Comparison of ENCODE assay signal across 21 cellular contexts in the genomic region with DNA sequence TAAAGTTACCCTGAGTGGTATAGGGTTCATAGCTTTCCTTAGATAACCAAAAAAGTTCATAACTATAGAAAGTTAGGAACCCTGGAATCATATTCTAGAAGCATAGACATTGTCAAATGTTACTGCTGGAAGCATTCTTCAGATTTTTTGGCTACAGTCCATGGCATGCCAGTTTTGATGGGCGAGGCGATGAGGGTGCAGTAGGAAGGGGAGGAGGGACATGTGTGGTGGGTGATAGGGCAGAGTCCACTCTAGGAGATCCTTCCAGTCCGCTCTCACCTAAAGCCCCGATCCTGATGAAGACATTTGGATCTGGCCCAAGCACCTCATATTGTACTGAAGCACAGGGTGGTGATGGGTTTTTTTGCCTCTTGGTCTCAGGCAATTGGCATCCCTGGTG.
DNase-seq lines count a peak whose midpoint lies in the region; ATAC-seq, FAIRE-seq and TF ChIP-seq lines count a peak whose summit lies in the region.
"Had no signal": no experiment of that assay in that cellular context is flagged by ENCODE, and none has a peak within 500 bp of the region (broad histone marks: within the 10 kb centered on the region; RNA-seq: fewer than 3 reads in every experiment).

No MANE protein-coding gene starts in this region.

- peak; percentile 36 for FAIRE-seq in keratinocyte (lab: Jason Lieb, UNC)
- FAIRE-seq: GM19239 had no signal

- intact Hi-C loops in left ventricle myocardium inferior (cut with micrococcal nuclease) = no loop called here

- H3K9me3 Mint-ChIP-seq in nephron (no peaks in the 10 kb centered on the region), type B pancreatic cell (peaks cover 6% of the 10 kb centered on the region)
- no peaks in the 10 kb centered on the region for H3K9me3 Mint-ChIP-seq in activated naive CD8-positive, alpha-beta T cell treated with anti-CD3 and anti-CD28 coated beads for 36 hours
- H3K9me3 Mint-ChIP-seq: CD8-positive, alpha-beta memory T cell had no signal

- dilution Hi-C loops in keratinocyte (cut with MboI; ENCODE audit: extremely low pct_ligation_motif_present, low sequenced_read_pairs) = no loop called here

- no peak overlapping the region for H3K9ac ChIP-seq in keratinocyte (ENCODE audit: control insufficient read depth, extremely low read depth, insufficient read depth, low read length)
- H3K9ac ChIP-seq: BLaER1 treated with 17β-estradiol and CSF1 and Interleukin-3, amounts not matched to agents 10 nM and 100 nM; GM23248 had no signal

- H3K9me1 ChIP-seq in keratinocyte (ENCODE audit: control insufficient read depth, extremely low read depth, insufficient read depth, low read length) = no peaks in the 10 kb centered on the region

- H3K4me1 ChIP-seq in keratinocyte (ENCODE audit: control insufficient read depth, extremely low read depth, insufficient read depth, low read length) (peaks cover 7% of the 10 kb centered on the region), left ventricle myocardium inferior (no peaks in the 10 kb centered on the region)
- H3K4me1 ChIP-seq: SJCRH30 had no signal

- H3K4me3 ChIP-seq in keratinocyte (ENCODE audit: control insufficient read depth in 2 of 3, extremely low read depth in 1 of 3, insufficient read depth in 2 of 3, low read depth in 1 of 3, low read length in 3 of 3) (no peak overlapping the region), left ventricle myocardium inferior (no peak overlapping the region)
- H3K4me3 ChIP-seq: BLaER1 treated with 17β-estradiol and CSF1 and Interleukin-3, amounts not matched to agents 10 nM and 100 nM; GM23248; PC-9; SJCRH30 had no signal

- H3K36me3 Mint-ChIP-seq in nephron (ENCODE audit: low read depth) = no peaks in the 10 kb centered on the region
- H3K36me3 Mint-ChIP-seq in type B pancreatic cell = peaks cover 4% of the 10 kb centered on the region
- no peaks in the 10 kb centered on the region for H3K36me3 Mint-ChIP-seq in activated naive CD8-positive, alpha-beta T cell treated with anti-CD3 and anti-CD28 coated beads for 36 hours

- TF ChIP-seq POLR2A in GM18505 (IDR thresholded peaks at IDR 0.05; ENCODE audit: borderline replicate concordance, extremely low read depth, insufficient read depth, insufficient read length) = no peak

- no peak overlapping the region for H2AFZ ChIP-seq in keratinocyte (ENCODE audit: control insufficient read depth, low read length)
- H2AFZ ChIP-seq: GM23248, PC-9 had no signal

- no peak overlapping the region for H3K4me2 ChIP-seq in keratinocyte (ENCODE audit: control insufficient read depth, extremely low read depth, insufficient read depth, low read depth, low read length)
- H3K4me2 ChIP-seq: BLaER1 treated with 17β-estradiol and CSF1 and Interleukin-3, amounts not matched to agents 10 nM and 100 nM; PC-9 had no signal

- H3K27ac ChIP-seq in keratinocyte (ENCODE audit: control insufficient read depth, insufficient read depth, low read length) = no peak overlapping the region
- H3K27ac ChIP-seq in left ventricle myocardium inferior (replicated peaks) = no peak overlapping the region
- H3K27ac ChIP-seq: BLaER1 treated with 17β-estradiol and CSF1 and Interleukin-3, amounts not matched to agents 10 nM and 100 nM; GM23248; PC-9; SJCRH30 had no signal

- DNase-seq in LoVo (ENCODE audit: low spot score) (peak; percentile 74), keratinocyte (ENCODE audit: low read depth, low spot score) (no peak), type B pancreatic cell (ENCODE audit: extremely low spot score, unreplicated experiment) (no peak), left ventricle myocardium inferior (no peak)
- DNase-seq in activated naive CD8-positive, alpha-beta T cell treated with anti-CD3 and anti-CD28 coated beads for 36 hours = no peak
- DNase-seq: CD8-positive, alpha-beta memory T cell; DND-41; GM23248; KBM-7; MV-4-11; NCI-H1694 treated with DMSO at 0.1 percent for 48 hours; NCI-H510A treated with DMSO at 0.1 percent for 48 hours; NCI-H774; PC-9; SJCRH30 had no signal

- H3K27me3 ChIP-seq in keratinocyte (ENCODE audit: control insufficient read depth, extremely low read depth, insufficient read depth, low read length) (no peaks in the 10 kb centered on the region), left ventricle myocardium inferior (ENCODE audit: low read depth) (peaks cover 12% of the 10 kb centered on the region)
- H3K27me3 ChIP-seq: BLaER1 treated with 17β-estradiol and CSF1 and Interleukin-3, amounts not matched to agents 10 nM and 100 nM; SJCRH30 had no signal

- H3K9me3 ChIP-seq in keratinocyte (ENCODE audit: control insufficient read depth, low read depth, low read length) (no peaks in the 10 kb centered on the region), left ventricle myocardium inferior (replicated peaks) (no peaks in the 10 kb centered on the region)
- H3K9me3 ChIP-seq: BLaER1 treated with 17β-estradiol and CSF1 and Interleukin-3, amounts not matched to agents 10 nM and 100 nM; SJCRH30 had no signal

- ATAC-seq in HG03280 (IDR thresholded peaks at IDR 0.05; ENCODE audit: unreplicated experiment) = no peak
- no peak for ATAC-seq in GM18505 (IDR thresholded peaks at IDR 0.05; ENCODE audit: unreplicated experiment)
- ATAC-seq: HCT116 had no signal

- H3K27me3 Mint-ChIP-seq in nephron (ENCODE audit: low read depth) (no peaks in the 10 kb centered on the region), type B pancreatic cell (peaks cover 8% of the 10 kb centered on the region)
- no peaks in the 10 kb centered on the region for H3K27me3 Mint-ChIP-seq in activated naive CD8-positive, alpha-beta T cell treated with anti-CD3 and anti-CD28 coated beads for 36 hours

- no peaks in the 10 kb centered on the region for H3K36me3 ChIP-seq in keratinocyte (ENCODE audit: control insufficient read depth in 2 of 2, extremely low read depth in 1 of 2, insufficient read depth in 2 of 2, low read length in 2 of 2)
- no peaks in the 10 kb centered on the region for H3K36me3 ChIP-seq in left ventricle myocardium inferior
- H3K36me3 ChIP-seq: BLaER1 treated with 17β-estradiol and CSF1 and Interleukin-3, amounts not matched to agents 10 nM and 100 nM; SJCRH30 had no signal

- H4K20me1 ChIP-seq in keratinocyte (ENCODE audit: control insufficient read depth, extremely low read depth, insufficient read depth, low read length) = no peaks in the 10 kb centered on the region
- H4K20me1 ChIP-seq: BLaER1 treated with 17β-estradiol and CSF1 and Interleukin-3, amounts not matched to agents 10 nM and 100 nM had no signal

- no peak for TF ChIP-seq CTCF in keratinocyte (optimal IDR thresholded peaks at IDR 0.05 in 1 of 3, IDR thresholded peaks at IDR 0.05 in 1 of 3, conservative IDR thresholded peaks at IDR 0.05 in 1 of 3; ENCODE audit: extremely low read depth in 1 of 3, insufficient read depth in 2 of 3, low read length in 3 of 3)
- no peak for TF ChIP-seq CTCF in nephron (IDR thresholded peaks at IDR 0.05; ENCODE audit: unreplicated experiment in 3 of 3)
- TF ChIP-seq CTCF in type B pancreatic cell (conservative IDR thresholded peaks at IDR 0.05) = no peak
- no peak for TF ChIP-seq CTCF in left ventricle myocardium inferior (IDR thresholded peaks at IDR 0.05; ENCODE audit: borderline replicate concordance)

- no peaks in the 10 kb centered on the region for H3K79me2 ChIP-seq in keratinocyte (ENCODE audit: control insufficient read depth, insufficient read depth, low read length)

- H3K4me3 Mint-ChIP-seq in nephron (no peak overlapping the region), type B pancreatic cell (no peak overlapping the region)
- no peak overlapping the region for H3K4me3 Mint-ChIP-seq in activated naive CD8-positive, alpha-beta T cell treated with anti-CD3 and anti-CD28 coated beads for 36 hours
- H3K4me3 Mint-ChIP-seq: CD8-positive, alpha-beta memory T cell had no signal

- peaks cover 26% of the 10 kb centered on the region for H3K4me1 Mint-ChIP-seq in nephron
- H3K4me1 Mint-ChIP-seq in type B pancreatic cell (ENCODE audit: unreplicated experiment) = peaks cover 12% of the 10 kb centered on the region
- H3K4me1 Mint-ChIP-seq in activated naive CD8-positive, alpha-beta T cell treated with anti-CD3 and anti-CD28 coated beads for 36 hours = no peaks in the 10 kb centered on the region

- H3K27ac Mint-ChIP-seq in nephron (peak overlapping the region; percentile 12 to 22 (median 15)), type B pancreatic cell (peak overlapping the region; percentile 40)
- H3K27ac Mint-ChIP-seq in activated naive CD8-positive, alpha-beta T cell treated with anti-CD3 and anti-CD28 coated beads for 36 hours = no peak overlapping the region
